16 cellular contexts compared by ENCODE assay signal in the genomic region with DNA sequence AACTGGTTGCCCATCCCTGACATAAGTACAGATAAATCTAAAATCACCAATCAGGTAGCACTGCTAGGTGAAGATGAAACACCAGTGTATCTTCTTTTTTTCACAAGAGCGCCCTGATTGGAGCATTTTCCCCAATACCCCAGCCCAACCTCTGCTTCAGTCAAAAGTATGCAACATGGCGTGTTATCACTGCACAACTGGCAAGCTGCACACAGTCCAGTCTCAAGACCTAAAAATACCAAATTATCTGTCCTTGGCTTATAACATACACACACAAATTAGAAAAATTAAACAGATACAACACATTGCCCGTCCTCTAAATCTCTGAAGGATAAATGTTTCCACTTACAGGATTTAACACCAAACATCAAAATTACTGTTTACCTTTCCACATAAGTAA. TPM values are rescaled to one million over a fixed set of nuclear protein-coding genes. Genes with fewer than 3 reads are reported as not detected.
A peak's percentile ranks its signal among the peaks of the same experiment; 100 is the strongest.
DNase-seq lines count a peak whose midpoint lies in the region; ATAC-seq and TF ChIP-seq lines count a peak whose summit lies in the region.
"Had no signal": no experiment of that assay in that cellular context is flagged by ENCODE, and none has a peak within 500 bp of the region (broad histone marks: within the 10 kb centered on the region; RNA-seq: fewer than 3 reads in every experiment).

No MANE protein-coding gene starts in this region.

- H3K9me3 Mint-ChIP-seq in CD14-positive monocyte: peaks cover 0 to 2% (median 0%) of the 10 kb centered on the region in 7 donors
- no peaks in the 10 kb centered on the region for H3K9me3 Mint-ChIP-seq in HFFc6
- H3K9me3 Mint-ChIP-seq in chondrocyte (ENCODE audit: low read depth): no peaks in the 10 kb centered on the region
- H3K9me3 Mint-ChIP-seq: CD4-positive, alpha-beta T cell had no signal

- H3K27ac ChIP-seq in right atrium auricular region: peak overlapping the region; percentile 22 to 79
- H3K27ac ChIP-seq in lower lobe of right lung: no peak overlapping the region
- H3K27ac ChIP-seq: Peyer's patch had no signal

- H3K4me1 Mint-ChIP-seq in CD14-positive monocyte (no peaks in the 10 kb centered on the region), HFFc6 (ENCODE audit: low read depth) (peaks cover 67% of the 10 kb centered on the region), chondrocyte (ENCODE audit: low read depth) (peaks cover 24% of the 10 kb centered on the region)

- H3K36me3 Mint-ChIP-seq in CD14-positive monocyte (peaks cover 73 to 88% of the 10 kb centered on the region in 2 donors), HFFc6 (ENCODE audit: low read depth) (peaks cover 56% of the 10 kb centered on the region), chondrocyte (ENCODE audit: low read depth) (peaks cover 35% of the 10 kb centered on the region)

- no peaks in the 10 kb centered on the region for H3K9me3 ChIP-seq in right atrium auricular region
- no peaks in the 10 kb centered on the region for H3K9me3 ChIP-seq in lower lobe of right lung
- H3K9me3 ChIP-seq: Peyer's patch had no signal

- H3K4me3 Mint-ChIP-seq in CD14-positive monocyte (no peak overlapping the region), HFFc6 (no peak overlapping the region), chondrocyte (ENCODE audit: unreplicated experiment) (no peak overlapping the region)
- H3K4me3 Mint-ChIP-seq: CD4-positive, alpha-beta T cell had no signal

- TF ChIP-seq CTCF in CD14-positive monocyte (IDR thresholded peaks at IDR 0.05): no peak
- TF ChIP-seq CTCF in HFFc6 (IDR thresholded peaks at IDR 0.05): no peak
- TF ChIP-seq CTCF in chondrocyte (IDR thresholded peaks at IDR 0.05): no peak
- TF ChIP-seq CTCF in right atrium auricular region (IDR thresholded peaks at IDR 0.05): no peak
- TF ChIP-seq CTCF in lower lobe of right lung (IDR thresholded peaks at IDR 0.05): no peak

- intact Hi-C loops in CD14-positive monocyte (cut with micrococcal nuclease) (no loop called here), lower lobe of right lung (cut with DNase I) (no loop called here)

- no peak overlapping the region for H3K4me3 ChIP-seq in right atrium auricular region
- H3K4me3 ChIP-seq in lower lobe of right lung: no peak overlapping the region
- H3K4me3 ChIP-seq: Peyer's patch had no signal

- no peaks in the 10 kb centered on the region for H3K27me3 Mint-ChIP-seq in CD14-positive monocyte (ENCODE audit: low read depth in 3 of 3)
- H3K27me3 Mint-ChIP-seq in HFFc6 (ENCODE audit: insufficient read depth): peaks cover 9% of the 10 kb centered on the region
- no peaks in the 10 kb centered on the region for H3K27me3 Mint-ChIP-seq in chondrocyte (ENCODE audit: low read depth)
- H3K27me3 Mint-ChIP-seq: CD4-positive, alpha-beta T cell had no signal

- H3K36me3 ChIP-seq in right atrium auricular region: peaks cover 55% of the 10 kb centered on the region
- H3K36me3 ChIP-seq in lower lobe of right lung: peaks cover 79% of the 10 kb centered on the region

- H3K27me3 ChIP-seq in right atrium auricular region (no peaks in the 10 kb centered on the region), lower lobe of right lung (ENCODE audit: low read depth) (no peaks in the 10 kb centered on the region)
- H3K27me3 ChIP-seq: Peyer's patch had no signal

- DNase-seq in CD14-positive monocyte (ENCODE audit: low spot score) (no peak), HFFc6 (no peak), chondrocyte (ENCODE audit: low spot score) (no peak), right atrium auricular region (ENCODE audit: low spot score) (no peak), lower lobe of right lung (no peak), T-helper 9 cell (no peak), NCI-H1930 (lab: John Stamatoyannopoulos, UW) (no peak)
- DNase-seq: AML-193; Calu3; CD4-positive, alpha-beta T cell; KBM-7; NCI-H1694 treated with DMSO at 0.1 percent for 48 hours; Peyer's patch; SHP77 treated with DMSO at 0.1 percent for 48 hours had no signal

- ATAC-seq in lower lobe of right lung (no peak), HG03045 (IDR thresholded peaks at IDR 0.05; ENCODE audit: unreplicated experiment) (no peak)

- H3K27ac Mint-ChIP-seq in CD14-positive monocyte (peak overlapping the region in 4 of 7 donors; percentile 9 to 73 (median 58)), HFFc6 (peak overlapping the region; percentile 94), chondrocyte (ENCODE audit: unreplicated experiment) (peak overlapping the region; percentile 13)
- H3K27ac Mint-ChIP-seq: CD4-positive, alpha-beta T cell had no signal

- H3K4me1 ChIP-seq in right atrium auricular region: peaks cover 0 to 30% of the 10 kb centered on the region in 2 donors
- peaks cover 8% of the 10 kb centered on the region for H3K4me1 ChIP-seq in lower lobe of right lung
- H3K4me1 ChIP-seq: Peyer's patch had no signal

RNA-seq across cellular contexts. Expression of gene SELPLG, which starts 20.2 kb away (rescaled TPM):
- 100 to 1,000 TPM; 247 to 349 TPM for polyA plus RNA-seq in CD14-positive monocyte
- 1 to 10 TPM; 6.2 to 8.1 (median 7.1) TPM for total RNA-seq in HFFc6 (2021; fragmentation: NEBNext Ultra II Directional; extraction: Animal tissue kit (Norgen Biotek cat#: 25700))
- total RNA-seq in chondrocyte (2.2 to 3.2 TPM (median 2.9 TPM) in 3 replicates), right atrium auricular region (1 to 10 TPM; 3.7 to 7.7 TPM), lower lobe of right lung (59.9 TPM)

RNA-seq across cellular contexts. Expression of gene TMEM119, which starts 56.0 kb away (rescaled TPM):
- under 1 TPM; 0.18 to 0.56 TPM for polyA plus RNA-seq in CD14-positive monocyte
- total RNA-seq in HFFc6 (2021; fragmentation: NEBNext Ultra II Directional; extraction: Animal tissue kit (Norgen Biotek cat#: 25700)): 10 to 100 TPM; 11.9 to 22.2 (median 19.1) TPM
- total RNA-seq in chondrocyte (46.7 to 122 TPM (median 48.3 TPM) in 3 replicates), right atrium auricular region (1 to 10 TPM; 1.8 to 5.5 TPM), lower lobe of right lung (13.4 TPM)
- total RNA-seq: Calu3, MCF 10A had no signal

Comparison
In these comparisons a context has a peak if more than half of its experiments do, and no peak if none do; other contexts are left out.
1. H3K27ac Mint-ChIP-seq: peak in every context shown above with its lines; median percentile 94 in HFFc6; 58 in CD14-positive monocyte; 13 in chondrocyte.